Comparison of ENCODE assay signal across 33 cellular contexts in the genomic region with DNA sequence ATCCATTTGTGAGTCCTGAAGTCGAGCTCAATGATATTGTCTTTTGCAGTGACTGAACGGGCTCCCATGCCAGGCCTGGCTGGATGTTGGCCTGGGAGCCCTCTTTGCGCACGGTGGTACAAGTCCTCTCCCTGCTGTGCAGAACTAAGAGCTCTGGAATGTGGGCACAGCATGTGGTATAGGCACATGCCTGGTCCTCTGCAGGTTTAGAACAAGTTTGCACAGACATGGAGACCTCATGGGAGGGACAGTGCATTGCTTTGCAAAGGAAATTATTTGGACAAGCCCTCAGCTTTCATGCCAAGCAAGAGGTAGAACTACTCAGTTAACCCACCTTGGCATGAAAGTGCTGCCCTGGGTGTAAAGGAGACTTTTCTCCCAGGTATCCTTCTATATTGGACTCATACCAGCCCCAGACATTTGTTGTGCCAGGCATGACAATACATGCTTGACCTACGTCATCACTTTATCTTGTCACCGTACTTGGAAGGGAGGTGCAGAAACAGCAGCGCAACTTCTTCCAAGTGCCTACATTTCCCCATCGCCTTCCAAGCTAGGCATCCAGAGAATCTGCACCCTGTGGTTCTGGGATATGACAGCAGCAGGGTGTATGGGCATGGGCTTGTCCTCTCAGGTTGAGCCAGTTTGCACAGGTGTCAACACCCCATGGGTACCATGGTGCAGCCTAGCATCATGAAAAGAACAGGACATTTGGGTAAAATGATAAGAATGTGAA. TPM values are rescaled to one million over a fixed set of nuclear protein-coding genes. Genes with fewer than 3 reads are reported as not detected.
DNase-seq lines count a peak whose midpoint lies in the region; ATAC-seq and TF ChIP-seq lines count a peak whose summit lies in the region.
"Had no signal": no experiment of that assay in that cellular context is flagged by ENCODE, and none has a peak within 500 bp of the region (broad histone marks: within the 10 kb centered on the region; RNA-seq: fewer than 3 reads in every experiment).

No MANE protein-coding gene starts in this region.

- H3K27ac ChIP-seq in mammary epithelial cell (ENCODE audit: insufficient read depth, low read depth, low read length) (no peak overlapping the region), lung (ENCODE audit: low read depth in 1 of 2, low read length in 1 of 2) (no peak overlapping the region)
- no peak overlapping the region for H3K27ac ChIP-seq in CD8-positive, alpha-beta T cell (ENCODE audit: low read depth, low read length)
- H3K27ac ChIP-seq: gastroesophageal sphincter, Peyer's patch, spleen, thoracic aorta, uterus had no signal

- BruUV-seq in mammary epithelial cell (replicated peaks; lab: Mats Ljungman, UMichigan) = no TSS peak

- in situ Hi-C loops in mammary epithelial cell (cut with MboI; ENCODE audit: low sequenced_read_pairs in 2 of 2) = no loop called here

- H3K4me3 ChIP-seq in mammary epithelial cell (replicated peaks in 1 of 3; ENCODE audit: insufficient read depth in 1 of 3, low read depth in 2 of 3, low read length in 3 of 3) (no peak overlapping the region), lung (no peak overlapping the region)
- no peak overlapping the region for H3K4me3 ChIP-seq in CD8-positive, alpha-beta T cell (ENCODE audit: low read depth, low read length)
- H3K4me3 ChIP-seq: gastroesophageal sphincter, Peyer's patch, spleen, thoracic aorta, uterus had no signal

- H3K4me2 ChIP-seq in mammary epithelial cell (ENCODE audit: insufficient read depth, low read depth, low read length) = peak overlapping the region; percentile 12

- H2AFZ ChIP-seq in mammary epithelial cell (ENCODE audit: low read depth, low read length) = peak overlapping the region; percentile 16

- TF ChIP-seq CTCF in natural killer cell (IDR thresholded peaks at IDR 0.05) (no peak), mammary epithelial cell (conservative IDR thresholded peaks at IDR 0.05 in 1 of 2, IDR thresholded peaks at IDR 0.05 in 1 of 2; ENCODE audit: extremely low read depth in 1 of 2, insufficient read depth in 1 of 2, low read depth in 1 of 2, low read length in 2 of 2) (no peak), lung (IDR thresholded peaks at IDR 0.05; ENCODE audit: control extremely low read depth, extremely low read depth) (no peak)
- no peak for TF ChIP-seq CTCF in CD8-positive, alpha-beta T cell (IDR thresholded peaks at IDR 0.05)

- H3K36me3 Mint-ChIP-seq in natural killer cell treated with Interleukin-12 subunit alpha and Interleukin-12 subunit beta and Interleukin-15 and Interleukin-18, amount 100 ng/mL, for 72 hours = no peaks in the 10 kb centered on the region
- H3K36me3 Mint-ChIP-seq in natural killer cell = no peaks in the 10 kb centered on the region
- no peaks in the 10 kb centered on the region for H3K36me3 Mint-ChIP-seq in CD8-positive, alpha-beta T cell

- no peaks in the 10 kb centered on the region for H3K27me3 ChIP-seq in mammary epithelial cell (ENCODE audit: insufficient read depth, low read length)
- no peaks in the 10 kb centered on the region for H3K27me3 ChIP-seq in lung (ENCODE audit: control insufficient read depth, insufficient read depth)
- no peaks in the 10 kb centered on the region for H3K27me3 ChIP-seq in CD8-positive, alpha-beta T cell (ENCODE audit: insufficient read depth, low read length)
- H3K27me3 ChIP-seq: gastroesophageal sphincter, Peyer's patch, spleen, uterus had no signal

- H3K4me3 Mint-ChIP-seq in natural killer cell treated with Interleukin-12 subunit alpha and Interleukin-12 subunit beta and Interleukin-15 and Interleukin-18, amount 100 ng/mL, for 72 hours = no peak overlapping the region
- H3K4me3 Mint-ChIP-seq in natural killer cell = no peak overlapping the region
- no peak overlapping the region for H3K4me3 Mint-ChIP-seq in CD8-positive, alpha-beta T cell
- H3K4me3 Mint-ChIP-seq: activated naive CD8-positive, alpha-beta T cell treated with anti-CD3 and anti-CD28 coated beads, Interleukin-2, amount 10 ng/mL, durations not matched to agents 7 days and 5 days; central memory CD8-positive, alpha-beta T cell; endodermal cell; HFFc6 had no signal

- H3K27me3 Mint-ChIP-seq in natural killer cell treated with Interleukin-12 subunit alpha and Interleukin-12 subunit beta and Interleukin-15 and Interleukin-18, amount 100 ng/mL, for 72 hours = no peaks in the 10 kb centered on the region
- peaks cover 0 to 3% of the 10 kb centered on the region in 2 donors for H3K27me3 Mint-ChIP-seq in natural killer cell (ENCODE audit: low read depth in 2 of 2)
- H3K27me3 Mint-ChIP-seq in CD8-positive, alpha-beta T cell (ENCODE audit: low read depth) = no peaks in the 10 kb centered on the region
- H3K27me3 Mint-ChIP-seq: activated naive CD8-positive, alpha-beta T cell treated with anti-CD3 and anti-CD28 coated beads, Interleukin-2, amount 10 ng/mL, durations not matched to agents 7 days and 5 days had no signal

- H3K36me3 ChIP-seq in mammary epithelial cell (ENCODE audit: insufficient read depth, low read length) = no peaks in the 10 kb centered on the region
- H3K36me3 ChIP-seq in lung (ENCODE audit: control insufficient read depth in 2 of 2, insufficient read depth in 2 of 2, low read length in 2 of 2) = no peaks in the 10 kb centered on the region
- H3K36me3 ChIP-seq in CD8-positive, alpha-beta T cell (ENCODE audit: insufficient read depth, low read length) = no peaks in the 10 kb centered on the region
- H3K36me3 ChIP-seq: gastroesophageal sphincter, Peyer's patch, spleen, thoracic aorta, uterus had no signal

- peak overlapping the region; percentile 13 to 65 for H3K27ac Mint-ChIP-seq in natural killer cell treated with Interleukin-12 subunit alpha and Interleukin-12 subunit beta and Interleukin-15 and Interleukin-18, amount 100 ng/mL, for 72 hours
- H3K27ac Mint-ChIP-seq in natural killer cell = no peak overlapping the region
- no peak overlapping the region for H3K27ac Mint-ChIP-seq in CD8-positive, alpha-beta T cell
- H3K27ac Mint-ChIP-seq: activated naive CD8-positive, alpha-beta T cell treated with anti-CD3 and anti-CD28 coated beads, Interleukin-2, amount 10 ng/mL, durations not matched to agents 7 days and 5 days; endodermal cell; HFFc6 had no signal

- H3K4me1 ChIP-seq in mammary epithelial cell (ENCODE audit: insufficient read depth, low read length) (peaks cover 27% of the 10 kb centered on the region), lung (ENCODE audit: control insufficient read depth in 2 of 2, insufficient read depth in 2 of 2, low read length in 2 of 2) (no peaks in the 10 kb centered on the region)
- no peaks in the 10 kb centered on the region for H3K4me1 ChIP-seq in CD8-positive, alpha-beta T cell (ENCODE audit: insufficient read depth, low read length)
- H3K4me1 ChIP-seq: gastroesophageal sphincter, Peyer's patch, spleen, uterus had no signal

- WGBS in mammary epithelial cell (ENCODE audit: low coverage, missing lambda C conversion rate) = 73% methylated on average over 8 of the region's 8 CpGs
- WGBS in lung, 2 donors = 90 to 92% methylated on average over 8 of the region's 8 CpGs

- no peak for ATAC-seq in natural killer cell treated with Interleukin-12 subunit alpha and Interleukin-12 subunit beta and Interleukin-15 and Interleukin-18, amount 100 ng/mL, for 72 hours
- ATAC-seq in natural killer cell (no peak), lung (ENCODE audit: insufficient read depth, low FRiP score) (no peak), HG03039 (IDR thresholded peaks at IDR 0.05; ENCODE audit: unreplicated experiment) (no peak), GM19351 (IDR thresholded peaks at IDR 0.05; ENCODE audit: unreplicated experiment) (no peak)
- ATAC-seq in CD8-positive, alpha-beta T cell = no peak
- ATAC-seq: gastroesophageal sphincter; left colon; right cardiac atrium; stimulated activated naive CD8-positive, alpha-beta T cell treated with anti-CD3 and anti-CD28 coated beads, Interleukin-15, Interleukin-2, amounts not matched to agents 100 U/mL and 50 U/mL, for 24 hours had no signal

- dilution Hi-C loops in mammary epithelial cell (cut with HindIII; ENCODE audit: low sequenced_read_pairs) = no loop called here

- no peaks in the 10 kb centered on the region for H3K9me3 ChIP-seq in mammary epithelial cell (replicated peaks; ENCODE audit: insufficient read depth, low read length)
- no peaks in the 10 kb centered on the region for H3K9me3 ChIP-seq in lung (ENCODE audit: control insufficient read depth in 2 of 2, insufficient read depth in 1 of 2, low read length in 1 of 2)
- no peaks in the 10 kb centered on the region for H3K9me3 ChIP-seq in CD8-positive, alpha-beta T cell (ENCODE audit: low read length)
- H3K9me3 ChIP-seq: gastroesophageal sphincter, Peyer's patch, spleen, thoracic aorta, uterus had no signal

- CTCF ChIA-PET in mammary epithelial cell (lab: Charles Lee; ENCODE audit: low non-redundant PET) = interaction anchor here (0.5 kb wide), 1 partner anchor 39 kb away, joined by 4 read pairs; no protein-coding TSS in a partner anchor
- CTCF ChIA-PET in CD8-positive, alpha-beta T cell (lab: Charles Lee) = interaction anchor here (0.8 kb wide), 1 partner anchor 112 kb away, joined by 3 read pairs; no protein-coding TSS in a partner anchor

- no peaks in the 10 kb centered on the region for H3K79me2 ChIP-seq in mammary epithelial cell (ENCODE audit: insufficient read depth, low read length)

- intact Hi-C loops in natural killer cell (cut with micrococcal nuclease) (no loop called here), mammary epithelial cell (cut with micrococcal nuclease) (loop anchor here (2.0 to 5.0 kb wide), 2 partner anchors 39 to 58 kb away; no protein-coding TSS in a partner anchor)
- intact Hi-C loops in CD8-positive, alpha-beta T cell (cut with DNase I, micrococcal nuclease) = no loop called here

- peaks cover 22% of the 10 kb centered on the region in 2 donors for H3K4me1 Mint-ChIP-seq in natural killer cell treated with Interleukin-12 subunit alpha and Interleukin-12 subunit beta and Interleukin-15 and Interleukin-18, amount 100 ng/mL, for 72 hours (ENCODE audit: low read depth in 2 of 2)
- H3K4me1 Mint-ChIP-seq in natural killer cell = peaks cover 16 to 24% of the 10 kb centered on the region in 2 donors
- no peaks in the 10 kb centered on the region for H3K4me1 Mint-ChIP-seq in CD8-positive, alpha-beta T cell (ENCODE audit: low read depth)

- POLR2A ChIA-PET in CD8-positive, alpha-beta T cell (lab: Charles Lee) = interaction anchor here (0.8 kb wide), 1 partner anchor 17 kb away, joined by 3 read pairs; no protein-coding TSS in a partner anchor

- peaks cover 6% of the 10 kb centered on the region for H3K9me3 Mint-ChIP-seq in natural killer cell treated with Interleukin-12 subunit alpha and Interleukin-12 subunit beta and Interleukin-15 and Interleukin-18, amount 100 ng/mL, for 72 hours
- H3K9me3 Mint-ChIP-seq in natural killer cell = no peaks in the 10 kb centered on the region
- H3K9me3 Mint-ChIP-seq in CD8-positive, alpha-beta T cell = no peaks in the 10 kb centered on the region
- H3K9me3 Mint-ChIP-seq: endodermal cell had no signal

- DNase-seq in natural killer cell treated with Interleukin-12 subunit alpha and Interleukin-12 subunit beta and Interleukin-15 and Interleukin-18, amount 100 ng/mL, for 72 hours (ENCODE audit: low spot score) = no peak
- DNase-seq in natural killer cell (no peak), mammary epithelial cell (peak; percentile 37), lung (ENCODE audit: low spot score) (peak; percentile 20), hippocampal formation (lab: John Stamatoyannopoulos, UW) (no peak)
- DNase-seq in CD8-positive, alpha-beta T cell = no peak
- DNase-seq: ACHN; activated CD4-positive, alpha-beta T cell treated with anti-CD3 and anti-CD28 coated beads for 1 hour; activated CD8-positive, alpha-beta memory T cell treated with anti-CD3 and anti-CD28 coated beads for 24 hours; activated effector memory CD4-positive, alpha-beta T cell treated with anti-CD3 and anti-CD28 coated beads, Interleukin-2, amount 50 U/mL, for 16 hours; activated naive CD8-positive, alpha-beta T cell treated with anti-CD3 and anti-CD28 coated beads, Interleukin-2, amount 10 ng/mL, durations not matched to agents 7 days and 5 days; activated T-cell treated with anti-CD3 and anti-CD28 coated beads for 4 hours; dermis blood vessel endothelial cell; endodermal cell; HFFc6; left colon; NCI-H1092 treated with DMSO at 0.1 percent for 48 hours; NCI-H1694 treated with DMSO at 0.1 percent for 48 hours; NCI-H446 treated with DMSO at 0.1 percent for 48 hours; NCI-H82; Peyer's patch; right cardiac atrium; SHP77 treated with DMSO at 0.1 percent for 48 hours; spleen; stimulated activated CD4-positive, alpha-beta T cell treated with anti-CD3 and anti-CD28 coated beads, Interleukin-2, amount 100 ng/mL, for 24 hours; stimulated activated naive CD8-positive, alpha-beta T cell treated with anti-CD3 and anti-CD28 coated beads, Interleukin-15, Interleukin-2, amounts not matched to agents 100 U/mL and 50 U/mL, for 24 hours; T-helper 2 cell; uterus had no signal

- no peaks in the 10 kb centered on the region for H4K20me1 ChIP-seq in mammary epithelial cell (ENCODE audit: insufficient read depth, low read length)

- H3K9ac ChIP-seq in mammary epithelial cell (ENCODE audit: insufficient read depth, low read length) = no peak overlapping the region

RNA-seq across cellular contexts. Expression of a gene that starts 37.6 kb away (rescaled TPM):
- 100 to 1,000 TPM; 122 to 188 TPM for total RNA-seq in natural killer cell treated with Interleukin-12 subunit alpha and Interleukin-12 subunit beta and Interleukin-15 and Interleukin-18, amount 100 ng/mL, for 72 hours
- total RNA-seq in natural killer cell = 10 to 100 TPM; 42.7 to 54.5 (median 44.3) TPM
- 10 to 100 TPM; 10.2 to 65.9 TPM for total RNA-seq in mammary epithelial cell
- polyA plus RNA-seq in mammary epithelial cell = 40.4 TPM
- polyA minus RNA-seq in mammary epithelial cell = 26.4 TPM
- total RNA-seq in lung = 10 to 100 TPM; 28.4 to 38.3 TPM
- 10 to 100 TPM; 35.9 to 73.9 TPM for polyA plus RNA-seq in lung
- 10 to 100 TPM; 14.3 to 15.4 TPM for total RNA-seq in CD8-positive, alpha-beta T cell

RNA-seq across cellular contexts. Expression of a gene that starts 37.6 kb away (rescaled TPM):
- 10 to 100 TPM; 36.1 to 59.1 TPM for total RNA-seq in natural killer cell treated with Interleukin-12 subunit alpha and Interleukin-12 subunit beta and Interleukin-15 and Interleukin-18, amount 100 ng/mL, for 72 hours
- total RNA-seq in natural killer cell (10 to 100 TPM; 14.5 to 25.1 (median 17.9) TPM), mammary epithelial cell (10 to 100 TPM; 10.8 to 17.5 TPM), lung (10 to 100 TPM; 10.9 to 49.1 TPM)
- polyA plus RNA-seq in mammary epithelial cell (2.7 TPM), lung (1 to 10 TPM; 1.8 to 3.1 TPM)
- polyA minus RNA-seq in mammary epithelial cell = 13.9 TPM
- 1 to 10 TPM; 4.6 to 5.2 TPM for total RNA-seq in CD8-positive, alpha-beta T cell

Comparison
In these comparisons a context has a peak if more than half of its experiments do, and no peak if none do; other contexts are left out.
1. H3K27ac Mint-ChIP-seq: peak in natural killer cell treated with Interleukin-12 subunit alpha and Interleukin-12 subunit beta and Interleukin-15 and Interleukin-18, amount 100 ng/mL, for 72 hours (2 of 2); none in natural killer cell (0 of 2) and CD8-positive, alpha-beta T cell (single experiment).
2. DNase-seq: peak in mammary epithelial cell (single experiment) and lung (single experiment); none in natural killer cell treated with Interleukin-12 subunit alpha and Interleukin-12 subunit beta and Interleukin-15 and Interleukin-18, amount 100 ng/mL, for 72 hours (single experiment), natural killer cell (single experiment), hippocampal formation (0 of 2) and CD8-positive, alpha-beta T cell (0 of 7).